ENCODE assay signal across 15 cellular contexts in the genomic region with DNA sequence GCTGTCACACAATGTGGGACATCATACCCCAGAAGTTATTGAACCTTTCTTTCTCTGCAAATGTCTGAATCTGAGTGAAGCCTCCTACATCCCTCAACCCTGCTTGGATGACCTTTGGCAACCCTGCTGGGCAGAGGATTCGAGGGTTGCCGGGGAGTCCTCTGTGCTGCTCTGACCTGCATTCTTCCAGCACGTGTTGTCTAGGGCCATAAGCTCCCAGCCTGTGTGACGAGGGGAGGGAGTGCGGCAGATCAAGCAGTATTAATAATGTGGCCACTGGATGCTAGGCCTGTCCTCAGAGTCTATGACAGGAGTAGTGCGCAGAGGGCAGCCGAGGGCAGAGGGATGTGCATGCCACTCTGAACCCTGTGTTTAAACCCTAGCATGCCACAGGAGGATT. TPM values are rescaled to one million over a fixed set of nuclear protein-coding genes. Genes with fewer than 3 reads are reported as not detected.
A peak's percentile ranks its signal among the peaks of the same experiment; 100 is the strongest.
DNase-seq lines count a peak whose midpoint lies in the region; ATAC-seq, FAIRE-seq and TF ChIP-seq lines count a peak whose summit lies in the region.
"Had no signal": no experiment of that assay in that cellular context is flagged by ENCODE, and none has a peak within 500 bp of the region (broad histone marks: within the 10 kb centered on the region; RNA-seq: fewer than 3 reads in every experiment).

No MANE protein-coding gene starts in this region.

- no peak overlapping the region for H3K4me3 ChIP-seq in SK-N-SH (ENCODE audit: low read depth in 2 of 2, low read length in 1 of 2)
- no peak overlapping the region for H3K4me3 ChIP-seq in Karpas-422 (ENCODE audit: low read length)
- H3K4me3 ChIP-seq in H1 (ENCODE audit: extremely low read depth in 1 of 4, insufficient read depth in 2 of 4, low read depth in 3 of 4, low read length in 4 of 4): no peak overlapping the region
- no peak overlapping the region for H3K4me3 ChIP-seq in Caco-2 (ENCODE audit: low read depth, low read length)
- H3K4me3 ChIP-seq: Peyer's patch had no signal

- TF ChIP-seq CTCF in SK-N-SH (IDR thresholded peaks at IDR 0.05) (no peak), H1 (IDR thresholded peaks at IDR 0.05; ENCODE audit: control extremely low read depth in 1 of 3, insufficient read depth in 1 of 3, low read depth in 1 of 3, low read length in 3 of 3) (no peak), nephron progenitor cell (IDR thresholded peaks at IDR 0.05) (no peak), Caco-2 (IDR thresholded peaks at IDR 0.05; ENCODE audit: insufficient read depth in 1 of 2, low read depth in 1 of 2, low read length in 1 of 2, severe bottlenecking in 1 of 2, unreplicated experiment in 1 of 2) (no peak)

- H2AFZ ChIP-seq in SK-N-SH (ENCODE audit: low read depth): no peak overlapping the region
- no peak overlapping the region for H2AFZ ChIP-seq in Karpas-422 (ENCODE audit: low read length)
- H2AFZ ChIP-seq in H1 (ENCODE audit: low read length): no peak overlapping the region

- no peak overlapping the region for H2AK5ac ChIP-seq in H1 (ENCODE audit: low read depth, low read length)

- no peaks in the 10 kb centered on the region for H3K36me3 ChIP-seq in SK-N-SH (replicated peaks in 1 of 2; ENCODE audit: control insufficient read depth in 1 of 2, insufficient read depth in 2 of 2, low read length in 1 of 2)
- no peaks in the 10 kb centered on the region for H3K36me3 ChIP-seq in Karpas-422 (ENCODE audit: insufficient read depth, low read length)
- no peaks in the 10 kb centered on the region for H3K36me3 ChIP-seq in H1 (ENCODE audit: control insufficient read depth in 2 of 4, insufficient read depth in 4 of 4, low read length in 3 of 4)
- H3K36me3 ChIP-seq in Caco-2 (ENCODE audit: control insufficient read depth, insufficient read depth, low read length): no peaks in the 10 kb centered on the region
- H3K36me3 ChIP-seq: Peyer's patch had no signal

- H3K23ac ChIP-seq in H1 (ENCODE audit: insufficient read length): no peak overlapping the region

- peak overlapping the region; percentile 73; the same call in 1 of the 2 replicates for H2BK5ac ChIP-seq in H1 (ENCODE audit: low read depth, low read length)

- no peak for DNase-seq in SK-N-SH
- no peak for DNase-seq in Karpas-422
- DNase-seq in H1 (ENCODE audit: low read depth in 1 of 2, low spot score in 2 of 2): no peak
- no peak for DNase-seq in nephron progenitor cell
- DNase-seq in Caco-2: no peak
- DNase-seq in LoVo (ENCODE audit: low spot score): no peak
- DNase-seq: DMS153, NCI-H1417, NCI-H2029, NCI-H510A treated with DMSO at 0.1 percent for 48 hours, Peyer's patch had no signal

- BruUV-seq in Caco-2 (replicated peaks; lab: Mats Ljungman, UMichigan): no TSS peak

- H3K18ac ChIP-seq in H1 (ENCODE audit: extremely low read depth, low read length): peak overlapping the region; percentile 71; the same call in 1 of the 2 replicates

- peak overlapping the region; percentile 34 for H3K27ac Mint-ChIP-seq in nephron progenitor cell
- H3K27ac Mint-ChIP-seq in Caco-2 (ENCODE audit: unreplicated experiment): no peak overlapping the region

- FAIRE-seq in H1 (lab: Jason Lieb, UNC): no peak

- TF ChIP-seq POLR2A in H1 (IDR thresholded peaks at IDR 0.05; ENCODE audit: control extremely low read depth in 1 of 2, low read depth in 2 of 2, low read length in 2 of 2): no peak

- H3K4me3 Mint-ChIP-seq in nephron progenitor cell (peak overlapping the region; percentile 5), Caco-2 (ENCODE audit: unreplicated experiment) (no peak overlapping the region)

- no peak overlapping the region for H3K56ac ChIP-seq in H1 (replicated peaks; ENCODE audit: insufficient read length, low read depth, low read length)

- H3K9me2 ChIP-seq in SK-N-SH (no peaks in the 10 kb centered on the region), Karpas-422 (replicated peaks; ENCODE audit: insufficient read depth, low read length) (no peaks in the 10 kb centered on the region)

- WGBS in SK-N-SH (ENCODE audit: low lambda C conversion rate): 84% methylated on average over 6 of the region's 7 CpGs
- 70% methylated on average over 7 of the region's 7 CpGs; no CpG with 5 or more reads in 1 of the 2 experiments for WGBS in H1 (ENCODE audit: extremely low coverage in 1 of 2, insufficient coverage in 1 of 2, insufficient read length in 1 of 2, insufficient replicate concordance in 2 of 2, low coverage in 1 of 2, low lambda C conversion rate in 2 of 2, missing lambda C conversion rate in 1 of 2), 2 experiments

- peak overlapping the region; percentile 34; the same call in 1 of the 2 replicates for H2BK20ac ChIP-seq in H1 (ENCODE audit: low read length)

- H4K91ac ChIP-seq in H1 (replicated peaks; ENCODE audit: insufficient read length, low read length): no peak overlapping the region

- no peak overlapping the region for H3K9ac ChIP-seq in SK-N-SH
- H3K9ac ChIP-seq in Karpas-422 (ENCODE audit: low read length): no peak overlapping the region
- H3K9ac ChIP-seq in H1 (replicated peaks in 1 of 4; ENCODE audit: extremely low read depth in 1 of 4, low read depth in 3 of 4, low read length in 3 of 4): no peak overlapping the region
- H3K9ac ChIP-seq: KMS-11 had no signal

- H3K27me3 ChIP-seq in SK-N-SH (ENCODE audit: insufficient read depth) (no peaks in the 10 kb centered on the region), Karpas-422 (ENCODE audit: low read length) (no peaks in the 10 kb centered on the region), H1 (replicated peaks in 1 of 4; ENCODE audit: control insufficient read depth in 3 of 4, extremely low read depth in 1 of 4, insufficient read depth in 3 of 4, low read length in 3 of 4) (no peaks in the 10 kb centered on the region), Caco-2 (replicated peaks; ENCODE audit: control insufficient read depth, insufficient read depth, low read length) (no peaks in the 10 kb centered on the region)
- H3K27me3 ChIP-seq: Peyer's patch had no signal

- H4K5ac ChIP-seq in H1 (ENCODE audit: insufficient read length, low read depth, low read length): no peak overlapping the region

- H3K4me1 ChIP-seq in SK-N-SH (ENCODE audit: control insufficient read depth in 1 of 2, insufficient read depth in 2 of 2, low read depth in 1 of 2, low read length in 1 of 2) (peaks cover 17 to 77% of the 10 kb centered on the region in 2 experiments; a peak in 3 of 4 replicates), Karpas-422 (ENCODE audit: low read length) (peaks cover 17% of the 10 kb centered on the region), H1 (replicated peaks in 1 of 4; ENCODE audit: control insufficient read depth in 3 of 4, insufficient read depth in 4 of 4, low read length in 3 of 4) (peaks cover 5 to 16% (median 9%) of the 10 kb centered on the region in 4 experiments), Caco-2 (no peaks in the 10 kb centered on the region)
- H3K4me1 ChIP-seq: Peyer's patch had no signal

- H3K4me2 ChIP-seq in SK-N-SH (peak overlapping the region; percentile 34; the same call in 1 of the 2 replicates), Karpas-422 (ENCODE audit: low read depth, low read length, poor library complexity, severe bottlenecking) (peak overlapping the region; percentile 15), H1 (ENCODE audit: insufficient read depth in 1 of 2, low read depth in 2 of 2, low read length in 2 of 2) (no peak overlapping the region)
- H3K4me2 ChIP-seq: KMS-11 had no signal

- peaks cover 71% of the 10 kb centered on the region for H3K4me1 Mint-ChIP-seq in nephron progenitor cell
- H3K4me1 Mint-ChIP-seq in Caco-2 (ENCODE audit: low read depth, unreplicated experiment): no peaks in the 10 kb centered on the region

- no peaks in the 10 kb centered on the region for H3K79me2 ChIP-seq in SK-N-SH (ENCODE audit: insufficient read depth)
- no peaks in the 10 kb centered on the region for H3K79me2 ChIP-seq in Karpas-422 (ENCODE audit: low read length)
- no peaks in the 10 kb centered on the region for H3K79me2 ChIP-seq in H1 (ENCODE audit: control insufficient read depth in 1 of 2, insufficient read depth in 2 of 2, low read length in 2 of 2)

- H3K9me3 Mint-ChIP-seq in nephron progenitor cell (no peaks in the 10 kb centered on the region), Caco-2 (ENCODE audit: unreplicated experiment) (no peaks in the 10 kb centered on the region)

- H3K36me3 Mint-ChIP-seq in nephron progenitor cell (ENCODE audit: low read depth): no peaks in the 10 kb centered on the region
- no peaks in the 10 kb centered on the region for H3K36me3 Mint-ChIP-seq in Caco-2 (ENCODE audit: insufficient read depth, unreplicated experiment)

- H3K23me2 ChIP-seq in H1 (ENCODE audit: low read depth, low read length): no peaks in the 10 kb centered on the region

- POLR2A ChIA-PET in SK-N-SH (lab: Yijun Ruan, JAX): no interaction called here
- POLR2A ChIA-PET in H1 (lab: Charles Lee; ENCODE audit: partially characterized antibody): interaction anchor here (0.7 to 1.8 kb wide), 4 partner anchors 24 to 75 kb away, joined by 3 to 7 read pairs (median 4); a partner anchor contains a TSS
- POLR2A ChIA-PET in Caco-2 (lab: Charles Lee): no interaction called here

- no peak overlapping the region for H3K14ac ChIP-seq in H1 (ENCODE audit: insufficient read length)

- TF ChIP-seq EP300 in SK-N-SH (IDR thresholded peaks at IDR 0.05; ENCODE audit: borderline replicate concordance in 1 of 2, low read depth in 1 of 2, low read length in 1 of 2) (no peak), H1 (IDR thresholded peaks at IDR 0.05; ENCODE audit: borderline replicate concordance in 1 of 2, low read depth in 2 of 2, low read length in 2 of 2) (no peak)

- H3K27ac ChIP-seq in SK-N-SH (ENCODE audit: low read depth in 2 of 2, low read length in 1 of 2): no peak overlapping the region
- H3K27ac ChIP-seq in Karpas-422 (ENCODE audit: low read length): no peak overlapping the region
- no peak overlapping the region for H3K27ac ChIP-seq in H1 (ENCODE audit: low read depth, low read length)
- H3K27ac ChIP-seq: 22Rv1, KMS-11, Peyer's patch had no signal

- intact Hi-C loops in Caco-2 (cut with micrococcal nuclease; ENCODE audit: unreplicated experiment): no loop called here

- no peak overlapping the region for H2BK120ac ChIP-seq in H1 (replicated peaks; ENCODE audit: low read depth, low read length)

- no peak overlapping the region for H3K4ac ChIP-seq in H1 (replicated peaks; ENCODE audit: insufficient read length, low read depth, low read length)

- H3F3A ChIP-seq in SK-N-SH (replicated peaks; ENCODE audit: insufficient read depth): peaks cover 16% of the 10 kb centered on the region

- TF ChIP-seq RAD21 in SK-N-SH (IDR thresholded peaks at IDR 0.05; ENCODE audit: low read length): no peak
- no peak for TF ChIP-seq RAD21 in H1 (IDR thresholded peaks at IDR 0.05 in 1 of 2, conservative IDR thresholded peaks at IDR 0.05 in 1 of 2; ENCODE audit: low read depth in 2 of 2, low read length in 2 of 2)

- H2BK12ac ChIP-seq in H1 (ENCODE audit: low read depth, low read length): peak overlapping the region; percentile 92; the same call in 1 of the 2 replicates

- no peaks in the 10 kb centered on the region for H3K79me1 ChIP-seq in H1 (ENCODE audit: low read depth, low read length)

- H4K20me1 ChIP-seq in SK-N-SH (ENCODE audit: insufficient read depth) (no peaks in the 10 kb centered on the region), Karpas-422 (ENCODE audit: insufficient read depth, low read depth, low read length) (no peaks in the 10 kb centered on the region), H1 (replicated peaks in 1 of 2; ENCODE audit: control insufficient read depth in 1 of 2, insufficient read depth in 2 of 2, low read length in 2 of 2) (no peaks in the 10 kb centered on the region)

- ATAC-seq in SK-N-SH treated with all-trans-retinoic acid at 6 μM for 48 hours: no peak
- no peak for ATAC-seq in HG02678 (IDR thresholded peaks at IDR 0.05; ENCODE audit: unreplicated experiment)

- H4K8ac ChIP-seq in H1 (ENCODE audit: extremely low read depth, insufficient read depth, low read length): peak overlapping the region; percentile 69; the same call in 1 of the 2 replicates

- CTCF ChIA-PET in SK-N-SH (lab: Yijun Ruan, JAX) (interaction anchor here (0.9 kb wide), 1 partner anchor 9 kb away, joined by 3 read pairs; no protein-coding TSS in a partner anchor), H1 (lab: Charles Lee; ENCODE audit: partially characterized antibody) (interaction anchor here (1.0 to 1.8 kb wide), 8 partner anchors 9 to 107 kb away, joined by 3 to 14 read pairs (median 4); no protein-coding TSS in a partner anchor), Caco-2 (lab: Charles Lee) (no interaction called here)

- H3K27me3 Mint-ChIP-seq in nephron progenitor cell (ENCODE audit: low read depth, poor library complexity) (peaks cover 7% of the 10 kb centered on the region), Caco-2 (ENCODE audit: insufficient read depth, unreplicated experiment) (peaks cover 5% of the 10 kb centered on the region)

- H3K9me3 ChIP-seq in SK-N-SH (no peaks in the 10 kb centered on the region), Karpas-422 (ENCODE audit: low read length) (no peaks in the 10 kb centered on the region), H1 (ENCODE audit: insufficient read depth in 2 of 2, low read depth in 1 of 2, low read length in 1 of 2) (no peaks in the 10 kb centered on the region), Caco-2 (no peaks in the 10 kb centered on the region)
- H3K9me3 ChIP-seq: Peyer's patch had no signal

- H2BK15ac ChIP-seq in H1 (ENCODE audit: low read length): 0 out of 2 replicates have a peak overlapping the region, but pooled peaks have one; percentile 5

RNA-seq across cellular contexts. Expression of a gene that starts 58.8 kb away (rescaled TPM):
- polyA plus RNA-seq in SK-N-SH (2012; rRNA removed) (2,018 and 3,014 TPM in 2 replicates), H1 (2011; rRNA removed) (1,723 and 1,737 TPM in 2 replicates)
- polyA plus RNA-seq in SK-N-SH (2012; cell fraction: cytosol; rRNA removed): 1,664 and 2,199 TPM in 2 replicates
- 828 and 1,169 TPM in 2 replicates for polyA plus RNA-seq in SK-N-SH (2012; cell fraction: nucleus; rRNA removed)
- total RNA-seq in Karpas-422 (2014; rRNA removed; shearing (Covaris generic); ENCODE audit: low replicate concordance): 5,590 and 7,287 TPM in 2 replicates
- 3,180 and 3,341 TPM in 2 replicates for total RNA-seq in H1 (2021; fragmentation: NEBNext Ultra II Directional; extraction: Animal tissue kit (Norgen Biotek cat#: 25700))
- 2,977 TPM for polyA plus RNA-seq in H1 (2011; cell fraction: cytosol; rRNA removed)
- polyA plus RNA-seq in H1 (2011; cell fraction: nucleus; rRNA removed): 4,552 TPM
- polyA plus RNA-seq in H1 (2012, experiment 1 of 2): 3,740 to 6,593 TPM (median 5,844 TPM) in 4 replicates
- polyA plus RNA-seq in H1 (2012, experiment 2 of 2): 4,216 TPM
- polyA plus RNA-seq in H1 (2013, experiment 1 of 2): 12,293 TPM
- 12,251 TPM for polyA plus RNA-seq in H1 (2013, experiment 2 of 2)
- 601 and 656 TPM in 2 replicates for polyA minus RNA-seq in H1 (2011; rRNA and poly(A)+ RNA removed)
- 1,160 TPM for polyA minus RNA-seq in H1 (2011; cell fraction: cytosol; rRNA and poly(A)+ RNA removed)
- polyA minus RNA-seq in H1 (2011; cell fraction: nucleus; rRNA and poly(A)+ RNA removed): 777 TPM
- total RNA-seq in Caco-2 (2022): 2,873 and 2,887 TPM in 2 replicates

Comparison
In these comparisons a context has a peak if more than half of its experiments do, and no peak if none do; other contexts are left out.
1. H3K4me2 ChIP-seq: peak in SK-N-SH (single experiment) and Karpas-422 (single experiment); none in H1 (0 of 2).